26 cellular contexts compared by ENCODE assay signal in the genomic region with DNA sequence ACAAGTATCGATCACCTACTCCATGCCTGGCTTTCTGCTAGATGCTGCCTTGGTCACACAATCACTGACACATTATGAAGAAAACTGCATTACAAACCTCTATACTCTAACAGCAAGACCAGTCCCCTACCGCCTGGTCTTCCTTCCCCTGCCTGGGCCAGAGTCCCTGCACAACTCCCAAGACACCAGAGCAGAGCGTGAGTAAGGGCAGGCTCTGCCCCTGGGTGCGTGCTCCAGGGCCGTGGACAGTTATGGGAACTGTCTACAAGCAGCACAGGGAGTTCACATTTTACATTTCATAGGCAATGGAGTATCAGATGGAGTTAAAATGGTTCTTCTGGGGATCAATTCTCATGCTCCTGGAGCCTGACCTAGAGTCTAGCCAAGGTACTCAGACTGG. TPM values are rescaled to one million over a fixed set of nuclear protein-coding genes. Genes with fewer than 3 reads are reported as not detected.
A peak's percentile ranks its signal among the peaks of the same experiment; 100 is the strongest.
DNase-seq lines count a peak whose midpoint lies in the region; ATAC-seq, FAIRE-seq and TF ChIP-seq lines count a peak whose summit lies in the region.
"Had no signal": no experiment of that assay in that cellular context is flagged by ENCODE, and none has a peak within 500 bp of the region (broad histone marks: within the 10 kb centered on the region; RNA-seq: fewer than 3 reads in every experiment).

No MANE protein-coding gene starts in this region.

- no peaks in the 10 kb centered on the region for H3K9me2 ChIP-seq in OCI-LY7 (ENCODE audit: insufficient read depth, low read length)

- H3K9me3 ChIP-seq in breast epithelium (no peaks in the 10 kb centered on the region), kidney (ENCODE audit: control insufficient read depth in 1 of 2, low read length in 2 of 2) (no peaks in the 10 kb centered on the region), gastrocnemius medialis (no peaks in the 10 kb centered on the region), aorta (ENCODE audit: control insufficient read depth, low read length) (no peaks in the 10 kb centered on the region), OCI-LY7 (ENCODE audit: low read length) (no peaks in the 10 kb centered on the region)
- H3K9me3 ChIP-seq: adrenal gland, prostate gland, SJCRH30 had no signal

- no peak overlapping the region for H3K9ac ChIP-seq in kidney (ENCODE audit: low read length in 2 of 2)
- H3K9ac ChIP-seq: KMS-11 had no signal

- H3K79me2 ChIP-seq in OCI-LY7 (ENCODE audit: insufficient read depth, low read depth, low read length), result no peaks in the 10 kb centered on the region

- no peaks in the 10 kb centered on the region for H4K20me1 ChIP-seq in OCI-LY7 (ENCODE audit: insufficient read depth, low read length)

- FAIRE-seq in kidney (lab: Jason Lieb, UNC), result no peak
- FAIRE-seq: frontal cortex had no signal

- POLR2A ChIA-PET in MCF 10A (lab: Yijun Ruan, JAX), result no interaction called here
- POLR2A ChIA-PET in OCI-LY7 (lab: Charles Lee), result no interaction called here

- H3K4me1 ChIP-seq in breast epithelium (no peaks in the 10 kb centered on the region), kidney (ENCODE audit: control insufficient read depth in 1 of 2, insufficient read depth in 1 of 2, low read depth in 1 of 2, low read length in 2 of 2) (peaks cover 35 to 40% of the 10 kb centered on the region in 2 donors), gastrocnemius medialis (peaks cover 80 to 89% of the 10 kb centered on the region in 2 donors), aorta (ENCODE audit: control insufficient read depth in 1 of 2, insufficient read depth in 2 of 2, low read length in 2 of 2) (peaks cover 2 to 24% of the 10 kb centered on the region in 2 donors), OCI-LY7 (ENCODE audit: insufficient read depth, low read length, poor library complexity, severe bottlenecking) (no peaks in the 10 kb centered on the region)
- H3K4me1 ChIP-seq: prostate gland had no signal

- no peak overlapping the region for H2AFZ ChIP-seq in OCI-LY7 (ENCODE audit: low read length)

- in situ Hi-C loops in gastrocnemius medialis (cut with MboI; ENCODE audit: low sequenced_read_pairs in 4 of 4), result no loop called here
- in situ Hi-C loops in GM13976 (cut with MboI; ENCODE audit: low sequenced_read_pairs, unreplicated experiment), result loop anchor here (10.0 kb wide), 1 partner anchor 346 kb away; no protein-coding TSS in a partner anchor

- H3K36me3 ChIP-seq in breast epithelium, result no peaks in the 10 kb centered on the region
- peaks cover 11 to 34% of the 10 kb centered on the region in 2 donors for H3K36me3 ChIP-seq in kidney (ENCODE audit: control insufficient read depth in 1 of 2, insufficient read depth in 2 of 2, low read length in 2 of 2)
- H3K36me3 ChIP-seq in gastrocnemius medialis, result peaks cover 0 to 15% of the 10 kb centered on the region in 2 donors
- peaks cover 5 to 14% of the 10 kb centered on the region in 2 donors for H3K36me3 ChIP-seq in aorta (ENCODE audit: control insufficient read depth in 1 of 2, insufficient read depth in 2 of 2, low read length in 1 of 2)
- H3K36me3 ChIP-seq in OCI-LY7 (ENCODE audit: insufficient read depth, low read length), result no peaks in the 10 kb centered on the region
- H3K36me3 ChIP-seq: adrenal gland, prostate gland, SJCRH30 had no signal

- H3K4me1 Mint-ChIP-seq in MCF 10A (ENCODE audit: insufficient read depth, unreplicated experiment), result no peaks in the 10 kb centered on the region
- H3K4me1 Mint-ChIP-seq: B cell had no signal

- no peaks in the 10 kb centered on the region for H3K36me3 Mint-ChIP-seq in MCF 10A (ENCODE audit: insufficient read depth, unreplicated experiment)

- no peaks in the 10 kb centered on the region for H3K9me3 Mint-ChIP-seq in MCF 10A (ENCODE audit: unreplicated experiment)
- H3K9me3 Mint-ChIP-seq: H9; T-helper 1 cell treated with Interleukin-12 subunit alpha and Interleukin-12 subunit beta and Interleukin-4 antibody, amounts not matched to agents 30 μg/mL and 1 μg/mL, for 36 hours had no signal

- no peak for TF ChIP-seq POLR2A in breast epithelium (IDR thresholded peaks at IDR 0.05)
- no peak for TF ChIP-seq POLR2A in gastrocnemius medialis (IDR thresholded peaks at IDR 0.05)

- peak overlapping the region in 1 of 2 donors; percentile 68 for H3K27ac ChIP-seq in breast epithelium
- no peak overlapping the region for H3K27ac ChIP-seq in kidney (ENCODE audit: low read depth in 2 of 2, low read length in 2 of 2)
- H3K27ac ChIP-seq in gastrocnemius medialis, result peak overlapping the region; percentile 62 to 99 (median 96)
- H3K27ac ChIP-seq in aorta (ENCODE audit: low read depth in 1 of 2, low read length in 2 of 2), result peak overlapping the region in 1 of 2 donors; percentile 52
- no peak overlapping the region for H3K27ac ChIP-seq in OCI-LY7 (ENCODE audit: low read depth, low read length, poor library complexity, severe bottlenecking)
- H3K27ac ChIP-seq: 22Rv1, adrenal gland, KMS-11, prostate gland, SJCRH30 had no signal

- H3K4me3 ChIP-seq in breast epithelium (peak overlapping the region in 2 of 3 donors; percentile 17 to 19), kidney (ENCODE audit: low read length in 2 of 2) (peak overlapping the region; percentile 22 to 47), gastrocnemius medialis (peak overlapping the region; percentile 41 to 99 (median 83)), aorta (ENCODE audit: low read length in 2 of 2) (peak overlapping the region; percentile 21 to 42), OCI-LY7 (ENCODE audit: low read depth, low read length, poor library complexity, severe bottlenecking) (no peak overlapping the region)
- H3K4me3 ChIP-seq: adrenal gland, prostate gland, SJCRH30 had no signal

- WGBS in aorta, 2 donors, result 22 to 26% methylated on average over 5 of the region's 5 CpGs

- no peak overlapping the region for H3K27ac Mint-ChIP-seq in MCF 10A (ENCODE audit: low read depth, unreplicated experiment)
- H3K27ac Mint-ChIP-seq: B cell; T-helper 1 cell treated with Interleukin-12 subunit alpha and Interleukin-12 subunit beta and Interleukin-4 antibody, amounts not matched to agents 30 μg/mL and 1 μg/mL, for 36 hours had no signal

- DNase-seq in breast epithelium (ENCODE audit: low spot score in 2 of 2), result no peak
- no peak for DNase-seq in MCF 10A (ENCODE audit: unreplicated experiment)
- DNase-seq in kidney, result no peak
- no peak for DNase-seq in gastrocnemius medialis
- DNase-seq in aorta, result no peak
- no peak for DNase-seq in OCI-LY7 (ENCODE audit: low spot score)
- DNase-seq in DMS53 (lab: John Stamatoyannopoulos, UW), result no peak
- DNase-seq in GM13976 (ENCODE audit: low spot score), result no peak
- DNase-seq: activated CD4-positive, alpha-beta T cell treated with anti-CD3 and anti-CD28 coated beads, Interleukin-2, amount 50 U/mL, for 1 hour; activated CD8-positive, alpha-beta memory T cell treated with anti-CD3 and anti-CD28 coated beads, Interleukin-2, amount 50 U/mL, for 4 hours; activated effector memory CD4-positive, alpha-beta T cell treated with Interleukin-2 at 50 U/mL for 16 hours; adrenal gland; DMS79 treated with DMSO at 0.1 percent for 48 hours; H9; mesendoderm; NCI-H187; NCI-H2227 treated with DMSO at 0.1 percent for 48 hours; NCI-H774; PC-3; SJCRH30 had no signal

- TF ChIP-seq CTCF in breast epithelium (IDR thresholded peaks at IDR 0.05) (no peak), MCF 10A (IDR thresholded peaks at IDR 0.05; ENCODE audit: unreplicated experiment) (no peak), kidney (IDR thresholded peaks at IDR 0.05; ENCODE audit: borderline replicate concordance, extremely low read depth, insufficient read depth) (no peak), gastrocnemius medialis (IDR thresholded peaks at IDR 0.05 in 4 of 5, conservative IDR thresholded peaks at IDR 0.05 in 1 of 5) (no peak), OCI-LY7 (conservative IDR thresholded peaks at IDR 0.05; ENCODE audit: low read length) (no peak), GM13976 (IDR thresholded peaks at IDR 0.05; ENCODE audit: borderline replicate concordance, control extremely low read depth, extremely low read depth, insufficient read depth, missing control alignments) (no peak)

- intact Hi-C loops in breast epithelium (cut with DNase I; ENCODE audit: low total_unique reads) (no loop called here), MCF 10A (cut with micrococcal nuclease) (no loop called here), kidney (cut with DNase I) (no loop called here), gastrocnemius medialis (cut with DNase I; ENCODE audit: low total_unique reads) (no loop called here), aorta (cut with DNase I) (no loop called here), OCI-LY7 (cut with micrococcal nuclease; ENCODE audit: unreplicated experiment) (no loop called here)

- ATAC-seq in gastrocnemius medialis (no peak), aorta (ENCODE audit: low FRiP score) (peak; percentile 28)
- ATAC-seq: PC-3 had no signal

- BruUV-seq in MCF 10A (replicated peaks; lab: Mats Ljungman, UMichigan) (no TSS peak), OCI-LY7 (replicated peaks; lab: Mats Ljungman, UMichigan) (no TSS peak)

- H3K27me3 ChIP-seq in breast epithelium (no peaks in the 10 kb centered on the region), gastrocnemius medialis (no peaks in the 10 kb centered on the region), aorta (ENCODE audit: control insufficient read depth in 1 of 2, insufficient read depth in 2 of 2, low read length in 1 of 2) (no peaks in the 10 kb centered on the region)
- H3K27me3 ChIP-seq: adrenal gland, SJCRH30 had no signal

- no peak overlapping the region for H3K4me3 Mint-ChIP-seq in MCF 10A (ENCODE audit: unreplicated experiment)
- H3K4me3 Mint-ChIP-seq: B cell; H9; T-helper 1 cell treated with Interleukin-12 subunit alpha and Interleukin-12 subunit beta and Interleukin-4 antibody, amounts not matched to agents 30 μg/mL and 1 μg/mL, for 36 hours had no signal

- CTCF ChIA-PET in MCF 10A (lab: Yijun Ruan, JAX) (no interaction called here), OCI-LY7 (lab: Charles Lee; ENCODE audit: unreplicated experiment) (no interaction called here)

- H3K27me3 Mint-ChIP-seq in MCF 10A (ENCODE audit: insufficient read depth, unreplicated experiment), result no peaks in the 10 kb centered on the region

- no peak overlapping the region for H3K4me2 ChIP-seq in OCI-LY7 (ENCODE audit: low read length)
- H3K4me2 ChIP-seq: KMS-11 had no signal

RNA-seq across cellular contexts. Expression of a gene that starts 6.5 kb away (rescaled TPM):
- total RNA-seq in breast epithelium (100 to 1,000 TPM in 1 of 3 donors, 10 to 100 TPM in 2; 44.5 to 408 (median 72.8) TPM), MCF 10A (2022) (0.34 and 0.35 TPM in 2 replicates), kidney (41.4 TPM), gastrocnemius medialis (10 to 100 TPM; 31.7 to 52.2 (median 39.1) TPM), aorta (10 to 100 TPM; 50.8 to 91.2 TPM), OCI-LY7 (2022) (0.06 and 0.17 TPM in 2 replicates)
- polyA plus RNA-seq in kidney (ENCODE audit: insufficient read depth, low read depth, low replicate concordance) (21.4 TPM), aorta (10 to 100 TPM in 1 of 2 donors, 1 to 10 TPM in 1; 4.0 to 41.9 TPM)
- 0.05 TPM in 1 of 2 replicates, not detected in the other for total RNA-seq in OCI-LY7 (2014; rRNA removed; shearing (Covaris generic))

Comparison
In these comparisons a context has a peak if more than half of its experiments do, and no peak if none do; other contexts are left out.
1. RNA of a gene that starts 6.5 kb away (total RNA-seq): 50.8 to 91.2 TPM in aorta, 44.5 to 408 TPM in breast epithelium, 31.7 to 52.2 TPM in gastrocnemius medialis and 41.4 TPM in kidney (single experiment); 0.34 to 0.35 TPM in MCF 10A and 0.05 to 0.17 TPM in OCI-LY7; every median in the first group is over 10 times any median in the second.
2. H3K27ac ChIP-seq: peak in gastrocnemius medialis (4 of 4); none in kidney (0 of 2) and OCI-LY7 (single experiment).